Comparison of ENCODE assay signal across 20 cellular contexts in the genomic region with DNA sequence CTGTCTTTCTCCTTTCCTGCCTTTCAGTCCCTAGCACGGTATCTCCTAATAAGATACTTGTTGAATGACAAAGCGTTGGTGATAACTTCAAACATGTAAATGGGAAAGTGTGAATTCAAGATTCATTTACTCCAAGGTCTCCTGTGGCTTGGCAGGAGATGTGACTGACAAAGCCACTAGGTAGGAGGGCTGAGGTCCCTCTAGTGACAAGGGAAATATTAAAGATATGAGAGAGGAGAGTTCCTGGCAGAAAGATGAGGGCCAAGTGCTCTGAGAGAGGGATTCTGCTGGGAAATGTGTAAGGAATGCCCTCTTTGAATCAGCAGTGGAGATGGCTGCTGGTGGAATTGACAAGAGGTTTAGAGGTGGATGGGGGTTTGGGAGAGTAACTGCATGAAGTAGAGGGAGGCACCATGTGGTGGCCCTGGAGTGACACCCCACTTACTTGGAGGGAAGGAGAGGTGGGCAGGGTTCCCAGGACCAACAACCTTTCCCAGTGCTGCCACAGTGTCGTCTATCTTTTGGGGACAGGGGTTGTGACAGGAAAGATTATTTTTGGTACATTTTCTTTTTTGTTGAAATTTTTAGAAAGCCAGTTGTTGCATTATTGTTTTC. TPM values are rescaled to one million over a fixed set of nuclear protein-coding genes. Genes with fewer than 3 reads are reported as not detected.
DNase-seq lines count a peak whose midpoint lies in the region; ATAC-seq lines count a peak whose summit lies in the region.
"Had no signal": no experiment of that assay in that cellular context is flagged by ENCODE, and none has a peak within 500 bp of the region (broad histone marks: within the 10 kb centered on the region; RNA-seq: fewer than 3 reads in every experiment).

No MANE protein-coding gene starts in this region.

- no peak overlapping the region for H2BK120ac ChIP-seq in mesenchymal stem cell (ENCODE audit: low read depth, low read length)

- H2AK5ac ChIP-seq in mesenchymal stem cell (ENCODE audit: low read length, severe bottlenecking) = peak overlapping the region; percentile 3

- no peak overlapping the region for H3K9ac ChIP-seq in mesenchymal stem cell (ENCODE audit: low read length)
- H3K9ac ChIP-seq: SK-N-SH had no signal

- peaks cover 6 to 40% of the 10 kb centered on the region in 2 experiments for H3K36me3 ChIP-seq in mesenchymal stem cell (ENCODE audit: control insufficient read depth in 1 of 2, insufficient read depth in 2 of 2, low read depth in 1 of 2, low read length in 2 of 2)
- H3K36me3 ChIP-seq: ovary had no signal

- peak overlapping the region; percentile 82 for H3K27ac ChIP-seq in mesenchymal stem cell (ENCODE audit: low read length, poor library complexity, severe bottlenecking)
- H3K27ac ChIP-seq: ovary, WERI-Rb-1 had no signal

- H3K9me3 Mint-ChIP-seq in activated naive CD4-positive, alpha-beta T cell treated with anti-CD3 and anti-CD28 coated beads, Interleukin-2, amount 50 U/mL, for 72 hours = no peaks in the 10 kb centered on the region
- H3K9me3 Mint-ChIP-seq in activated T-helper 17 cell treated with anti-CD3 and anti-CD28 coated beads, Interleukin-2, amount 50 U/mL, for 72 hours = no peaks in the 10 kb centered on the region
- no peaks in the 10 kb centered on the region for H3K9me3 Mint-ChIP-seq in stimulated activated naive CD8-positive, alpha-beta T cell treated with anti-CD3 and anti-CD28 coated beads, Interleukin-15, amount 100 ng/mL, for 72 hours
- H3K9me3 Mint-ChIP-seq: IgD-negative memory B cell had no signal

- H2AFZ ChIP-seq in mesenchymal stem cell (ENCODE audit: low read depth, low read length) = no peak overlapping the region

- H3K4me3 ChIP-seq in mesenchymal stem cell (ENCODE audit: insufficient read depth in 1 of 2, low read depth in 1 of 2, low read length in 2 of 2) = no peak overlapping the region
- H3K4me3 ChIP-seq: lung, ovary had no signal

- no peak for ATAC-seq in activated naive CD4-positive, alpha-beta T cell treated with anti-CD3 and anti-CD28 coated beads, Interleukin-2, amount 50 U/mL, for 72 hours
- ATAC-seq in activated T-helper 17 cell treated with anti-CD3 and anti-CD28 coated beads, Interleukin-2, amount 50 U/mL, for 72 hours (replicated peaks) = no peak
- ATAC-seq in stimulated activated naive CD8-positive, alpha-beta T cell treated with anti-CD3 and anti-CD28 coated beads, Interleukin-15, amount 100 ng/mL, for 72 hours = no peak
- no peak for ATAC-seq in HG02623 (IDR thresholded peaks at IDR 0.05; ENCODE audit: unreplicated experiment)
- no peak for ATAC-seq in GM19324 (IDR thresholded peaks at IDR 0.05; ENCODE audit: low FRiP score, unreplicated experiment)

- H3K4me3 Mint-ChIP-seq in activated T-helper 17 cell treated with anti-CD3 and anti-CD28 coated beads, Interleukin-2, amount 50 U/mL, for 72 hours = no peak overlapping the region
- no peak overlapping the region for H3K4me3 Mint-ChIP-seq in stimulated activated naive CD8-positive, alpha-beta T cell treated with anti-CD3 and anti-CD28 coated beads, Interleukin-15, amount 100 ng/mL, for 72 hours
- H3K4me3 Mint-ChIP-seq: IgD-negative memory B cell had no signal

- no peak overlapping the region for H3K23ac ChIP-seq in mesenchymal stem cell (ENCODE audit: low read length in 2 of 2)

- peak overlapping the region; percentile 21 to 56 for H3K27ac Mint-ChIP-seq in activated naive CD4-positive, alpha-beta T cell treated with anti-CD3 and anti-CD28 coated beads, Interleukin-2, amount 50 U/mL, for 72 hours
- H3K27ac Mint-ChIP-seq in activated T-helper 17 cell treated with anti-CD3 and anti-CD28 coated beads, Interleukin-2, amount 50 U/mL, for 72 hours = peak overlapping the region; percentile 50
- peak overlapping the region; percentile 31 to 83 for H3K27ac Mint-ChIP-seq in stimulated activated naive CD8-positive, alpha-beta T cell treated with anti-CD3 and anti-CD28 coated beads, Interleukin-15, amount 100 ng/mL, for 72 hours

- H2BK15ac ChIP-seq in mesenchymal stem cell (ENCODE audit: low read depth, poor library complexity, severe bottlenecking) = no peak overlapping the region

- no peaks in the 10 kb centered on the region for H3K27me3 ChIP-seq in mesenchymal stem cell (ENCODE audit: control insufficient read depth in 1 of 2, insufficient read depth in 1 of 2, low read length in 2 of 2)
- H3K27me3 ChIP-seq: ovary had no signal

- no peak overlapping the region for H4K8ac ChIP-seq in mesenchymal stem cell (ENCODE audit: low read length)

- no peak overlapping the region for H3K4ac ChIP-seq in mesenchymal stem cell (ENCODE audit: low read depth in 1 of 2, low read length in 2 of 2)

- no peak overlapping the region for H3K18ac ChIP-seq in mesenchymal stem cell (ENCODE audit: low read depth in 1 of 2, low read length in 2 of 2)

- no peaks in the 10 kb centered on the region for H3K27me3 Mint-ChIP-seq in activated T-helper 17 cell treated with anti-CD3 and anti-CD28 coated beads, Interleukin-2, amount 50 U/mL, for 72 hours
- no peaks in the 10 kb centered on the region for H3K27me3 Mint-ChIP-seq in stimulated activated naive CD8-positive, alpha-beta T cell treated with anti-CD3 and anti-CD28 coated beads, Interleukin-15, amount 100 ng/mL, for 72 hours
- H3K27me3 Mint-ChIP-seq: IgD-negative memory B cell had no signal

- H3K14ac ChIP-seq in mesenchymal stem cell (ENCODE audit: low read length in 2 of 2) = no peak overlapping the region

- DNase-seq in activated naive CD4-positive, alpha-beta T cell treated with anti-CD3 and anti-CD28 coated beads, Interleukin-2, amount 50 U/mL, for 72 hours (ENCODE audit: low spot score in 2 of 2) = no peak
- no peak for DNase-seq in activated naive CD4-positive, alpha-beta T cell treated with anti-CD3 and anti-CD28 coated beads, Interleukin-2, amount 50 U/mL, for 16 hours
- no peak for DNase-seq in mesenchymal stem cell
- DNase-seq in stimulated activated naive CD8-positive, alpha-beta T cell treated with anti-CD3 and anti-CD28 coated beads, Interleukin-15, amount 100 ng/mL, for 72 hours = no peak
- DNase-seq in activated gamma-delta T cell (lab: John Stamatoyannopoulos, UW) = no peak
- DNase-seq: activated CD8-positive, alpha-beta memory T cell treated with anti-CD3 and anti-CD28 coated beads, Interleukin-2, amount 50 U/mL, for 4 hours; NCI-H2029 treated with DMSO at 0.1 percent for 48 hours; NCI-H526; ovary; SK-N-SH; WERI-Rb-1 had no signal

- WGBS in mesenchymal stem cell = 83% methylated on average over 2 of the region's 3 CpGs

- no peak overlapping the region for H2BK5ac ChIP-seq in mesenchymal stem cell (ENCODE audit: low read depth, low read length, poor library complexity, severe bottlenecking)

- H4K91ac ChIP-seq in mesenchymal stem cell (ENCODE audit: low read length) = no peak overlapping the region

- H3K4me1 ChIP-seq in mesenchymal stem cell (ENCODE audit: control insufficient read depth, insufficient read depth, low read depth, low read length) = peaks cover 11% of the 10 kb centered on the region

- peaks cover 18% of the 10 kb centered on the region for H3K79me1 ChIP-seq in mesenchymal stem cell (replicated peaks; ENCODE audit: low read length, poor library complexity, severe bottlenecking)

- peaks cover 9 to 22% of the 10 kb centered on the region in 2 donors for H3K36me3 Mint-ChIP-seq in activated naive CD4-positive, alpha-beta T cell treated with anti-CD3 and anti-CD28 coated beads, Interleukin-2, amount 50 U/mL, for 72 hours
- H3K36me3 Mint-ChIP-seq in activated T-helper 17 cell treated with anti-CD3 and anti-CD28 coated beads, Interleukin-2, amount 50 U/mL, for 72 hours (ENCODE audit: low read depth) = peaks cover 42% of the 10 kb centered on the region

- H2BK12ac ChIP-seq in mesenchymal stem cell (ENCODE audit: low read length in 2 of 2) = no peak overlapping the region

- H3K9me3 ChIP-seq in mesenchymal stem cell (ENCODE audit: control insufficient read depth, low read length) = no peaks in the 10 kb centered on the region
- H3K9me3 ChIP-seq: ovary, SK-N-SH had no signal

- H3K4me1 Mint-ChIP-seq in activated T-helper 17 cell treated with anti-CD3 and anti-CD28 coated beads, Interleukin-2, amount 50 U/mL, for 72 hours = peaks cover 35% of the 10 kb centered on the region
- peaks cover 27% of the 10 kb centered on the region for H3K4me1 Mint-ChIP-seq in stimulated activated naive CD8-positive, alpha-beta T cell treated with anti-CD3 and anti-CD28 coated beads, Interleukin-15, amount 100 ng/mL, for 72 hours

- H3K4me2 ChIP-seq in mesenchymal stem cell (ENCODE audit: low read length, poor library complexity, severe bottlenecking) = no peak overlapping the region
- H3K4me2 ChIP-seq: SK-N-SH had no signal

RNA-seq across cellular contexts. Expression of gene SCAANT1, which starts 43.0 kb away (rescaled TPM):
- not detected for total RNA-seq in activated naive CD4-positive, alpha-beta T cell treated with anti-CD3 and anti-CD28 coated beads, Interleukin-2, amount 50 U/mL, for 72 hours
- 1 to 10 TPM in 1 of 2 donors, not detected in 1; 2.4 TPM for total RNA-seq in activated T-helper 17 cell treated with anti-CD3 and anti-CD28 coated beads, Interleukin-2, amount 50 U/mL, for 72 hours
- polyA plus RNA-seq in mesenchymal stem cell (2013, experiment 1 of 2) = 0.88 TPM
- 0.63 TPM for polyA plus RNA-seq in mesenchymal stem cell (2013, experiment 2 of 2)
- total RNA-seq: endothelial cell of umbilical vein, glomerular endothelial cell, lung, ovary, ureter had no signal
- polyA plus RNA-seq: AG04450, endothelial cell of umbilical vein, IgD-negative memory B cell, lung, ovary, SK-N-SH had no signal
